In the genomic region with DNA sequence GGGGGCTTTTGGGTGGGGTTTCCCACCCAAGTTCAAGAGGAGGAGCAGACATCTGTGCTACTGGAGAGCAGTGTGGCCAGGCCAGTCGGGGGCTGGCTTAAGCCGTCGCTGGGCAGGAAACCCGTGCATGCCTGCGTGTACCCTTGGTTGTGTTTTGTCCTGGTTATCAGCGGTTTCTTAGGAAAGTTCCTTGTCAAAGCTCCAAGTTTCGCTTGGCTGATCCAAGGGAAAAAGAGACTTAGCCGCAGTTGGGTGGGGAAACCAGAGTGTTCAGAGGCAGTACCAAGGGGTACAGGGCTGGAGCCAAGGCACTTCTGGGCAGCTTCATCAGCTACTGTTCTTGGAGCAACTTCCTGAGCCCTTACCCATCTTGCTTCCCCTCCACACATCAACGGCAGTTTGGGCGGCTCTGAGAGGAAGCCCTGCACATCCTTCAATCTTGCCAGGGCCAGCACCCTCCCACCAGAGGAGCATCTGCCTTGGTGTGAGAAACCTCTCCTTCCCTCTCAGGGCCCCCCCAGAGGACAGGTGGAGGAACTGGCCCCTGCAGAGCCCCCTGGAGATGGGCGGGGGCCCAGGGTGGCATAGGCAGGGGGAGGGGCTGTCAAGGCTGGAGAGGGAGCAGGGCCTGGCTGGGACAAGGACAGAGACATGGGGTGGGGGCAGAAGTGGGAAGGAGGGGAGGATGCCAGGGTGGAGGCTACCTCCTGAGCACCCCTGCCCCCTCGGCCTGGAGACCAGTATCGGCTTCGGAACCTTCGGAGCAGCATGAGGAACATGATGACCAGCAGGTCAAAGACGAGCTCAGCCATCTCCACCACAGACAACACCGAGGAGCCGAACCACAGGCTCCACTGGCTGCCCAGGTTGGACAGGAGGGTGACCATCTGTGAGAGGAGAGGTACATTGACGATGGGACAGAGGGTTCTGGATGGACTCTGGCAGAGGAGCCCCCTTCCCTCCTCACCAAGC, we compare ENCODE assay signal across 1 cellular context.
TF ChIP-seq lines count a peak whose summit lies in the region.

No MANE protein-coding gene starts in this region.

TF ChIP-seq in A549, 52 proteins besides CTCF, POLR2A, EP300 and RAD21:
- no peak for TF ChIP-seq FOSL2 (IDR thresholded peaks at IDR 0.05)
- TF ChIP-seq FOSL2 (CRISPR knock-in tag; IDR thresholded peaks at IDR 0.05), result no peak
- TF ChIP-seq CHD4 (IDR thresholded peaks at IDR 0.05; ENCODE audit: borderline replicate concordance), result no peak
- TF ChIP-seq SREBF2 (IDR thresholded peaks at IDR 0.05), result no peak
- TF ChIP-seq ZNF302 (CRISPR knock-in tag; IDR thresholded peaks at IDR 0.05), result no peak
- TF ChIP-seq BCL3 (IDR thresholded peaks at IDR 0.05), result no peak
TF ChIP-seq in A549: peak in this region for 0.
